27 cellular contexts compared by ENCODE assay signal in the genomic region with DNA sequence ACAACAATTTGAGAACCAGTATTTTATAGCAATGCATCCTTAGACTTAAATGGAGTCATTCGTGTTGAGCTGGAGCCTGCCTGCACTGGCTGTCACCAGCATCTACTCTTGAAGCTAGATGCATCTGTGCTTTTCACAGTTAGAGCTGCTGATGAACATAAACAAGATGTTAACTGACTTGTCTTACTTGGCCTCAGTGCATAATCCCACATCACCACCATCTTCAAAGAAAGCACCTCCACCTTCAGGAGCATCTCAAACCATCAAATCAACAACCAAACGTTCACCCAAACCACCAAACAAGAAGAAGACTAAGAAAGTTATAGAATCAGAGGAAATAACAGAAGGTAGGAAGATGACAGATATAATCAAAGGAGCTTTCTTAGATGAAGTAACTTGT. TPM values are rescaled to one million over a fixed set of nuclear protein-coding genes. Genes with fewer than 3 reads are reported as not detected.
A peak's percentile ranks its signal among the peaks of the same experiment; 100 is the strongest.
DNase-seq lines count a peak whose midpoint lies in the region; ATAC-seq and TF ChIP-seq lines count a peak whose summit lies in the region.
"Had no signal": no experiment of that assay in that cellular context is flagged by ENCODE, and none has a peak within 500 bp of the region (broad histone marks: within the 10 kb centered on the region; RNA-seq: fewer than 3 reads in every experiment).

No MANE protein-coding gene starts in this region.

- intact Hi-C loops in activated CD4-positive, alpha-beta T cell treated with anti-CD3 and anti-CD28 coated beads for 36 hours (cut with DNase I, micrococcal nuclease) = loop anchor here (2.0 to 10.0 kb wide), 5 partner anchors 13 to 1549 kb away; partner anchors contain the start of gene EDEM3 (in 1 of the 2)
- intact Hi-C loops in CD4-positive, alpha-beta memory T cell (cut with micrococcal nuclease) = loop anchor here (1.0 to 2.0 kb wide), 2 partner anchors 15 to 21 kb away; no protein-coding TSS in a partner anchor
- intact Hi-C loops in breast epithelium (cut with DNase I; ENCODE audit: low total_unique reads) = no loop called here
- intact Hi-C loops in mammary epithelial cell (cut with micrococcal nuclease) = no loop called here

- DNase-seq in activated CD4-positive, alpha-beta T cell treated with anti-CD3 and anti-CD28 coated beads for 36 hours = no peak
- DNase-seq in activated CD4-positive, alpha-beta T cell treated with anti-CD3 and anti-CD28 coated beads for 4 hours = no peak
- peak; percentile 33 to 48 (median 37) for DNase-seq in CD4-positive, alpha-beta memory T cell
- DNase-seq in T-helper 2 cell treated with Interferon-gamma antibody and Interleukin-4, amounts not matched to agents 5 μg/mL and 100 μg/mL, for 36 hours (ENCODE audit: low spot score) = no peak
- peak; percentile 28 for DNase-seq in central memory CD4-positive, alpha-beta T cell
- DNase-seq in breast epithelium (ENCODE audit: low spot score in 2 of 2) (no peak), mammary epithelial cell (no peak), NCI-H1436 treated with DMSO at 0.1 percent for 48 hours (lab: John Stamatoyannopoulos, UW) (no peak)
- DNase-seq: activated T-cell treated with anti-CD3 and anti-CD28 coated beads, Interleukin-2, amount 50 U/mL, for 1 hour; endodermal cell; immature natural killer cell; left cardiac atrium; mucosa of descending colon; NCI-H1694; NCI-H446 treated with DMSO at 0.1 percent for 48 hours; NCI-H82; nephron progenitor cell; Peyer's patch; SIG-M5; stimulated activated CD4-positive, alpha-beta T cell treated with anti-CD3 and anti-CD28 coated beads, Interleukin-4, amount 100 ng/mL, for 4 hours; trophoblast cell had no signal

- no peak for TF ChIP-seq POLR2A in breast epithelium (IDR thresholded peaks at IDR 0.05)

- no peak overlapping the region for H3K4me3 ChIP-seq in CD4-positive, alpha-beta memory T cell (ENCODE audit: low read length in 2 of 2)
- H3K4me3 ChIP-seq in breast epithelium = no peak overlapping the region
- H3K4me3 ChIP-seq in mammary epithelial cell (replicated peaks in 1 of 3; ENCODE audit: insufficient read depth in 1 of 3, low read depth in 2 of 3, low read length in 3 of 3) = no peak overlapping the region
- H3K4me3 ChIP-seq: BLaER1 treated with 17β-estradiol and CSF1 and Interleukin-3, amounts not matched to agents 10 nM and 100 nM; lung; mucosa of descending colon; Peyer's patch had no signal

- peak overlapping the region; percentile 85 for H3K27ac Mint-ChIP-seq in activated CD4-positive, alpha-beta T cell treated with anti-CD3 and anti-CD28 coated beads for 36 hours
- H3K27ac Mint-ChIP-seq in CD4-positive, alpha-beta memory T cell = peak overlapping the region; percentile 55 to 93 (median 78)
- peak overlapping the region; percentile 93 for H3K27ac Mint-ChIP-seq in T-helper 2 cell treated with Interferon-gamma antibody and Interleukin-4, amounts not matched to agents 5 μg/mL and 100 μg/mL, for 36 hours
- H3K27ac Mint-ChIP-seq: endodermal cell, immature natural killer cell, nephron progenitor cell, WTC11 had no signal

- H3K27ac ChIP-seq in CD4-positive, alpha-beta memory T cell (ENCODE audit: low read depth, low read length) = no peak overlapping the region
- H3K27ac ChIP-seq in breast epithelium (no peak overlapping the region), mammary epithelial cell (ENCODE audit: insufficient read depth, low read depth, low read length) (no peak overlapping the region)
- H3K27ac ChIP-seq: 22Rv1; BLaER1 treated with 17β-estradiol and CSF1 and Interleukin-3, amounts not matched to agents 10 nM and 100 nM; Peyer's patch had no signal

- no peaks in the 10 kb centered on the region for H3K27me3 ChIP-seq in CD4-positive, alpha-beta memory T cell (ENCODE audit: insufficient read depth, low read length)
- H3K27me3 ChIP-seq in breast epithelium (no peaks in the 10 kb centered on the region), mammary epithelial cell (ENCODE audit: insufficient read depth, low read length) (no peaks in the 10 kb centered on the region)
- H3K27me3 ChIP-seq: BLaER1 treated with 17β-estradiol and CSF1 and Interleukin-3, amounts not matched to agents 10 nM and 100 nM; Peyer's patch had no signal

- POLR2A ChIA-PET in activated CD4-positive, alpha-beta T cell treated with anti-CD3 and anti-CD28 coated beads for 36 hours (lab: Charles Lee) = no interaction called here
- POLR2A ChIA-PET in CD4-positive, alpha-beta memory T cell (lab: Charles Lee; ENCODE audit: partially characterized antibody) = interaction anchor here (1.0 to 1.9 kb wide), 5 partner anchors 13 to 71 kb away, joined by 3 to 6 read pairs (median 5); partner anchors contain the start of genes ODR4 and TPR

- no peak overlapping the region for H3K4me3 Mint-ChIP-seq in activated CD4-positive, alpha-beta T cell treated with anti-CD3 and anti-CD28 coated beads for 36 hours
- peak overlapping the region in 5 of 8 donors; percentile 2 to 76 (median 29) for H3K4me3 Mint-ChIP-seq in CD4-positive, alpha-beta memory T cell
- peak overlapping the region; percentile 59 for H3K4me3 Mint-ChIP-seq in T-helper 2 cell treated with Interferon-gamma antibody and Interleukin-4, amounts not matched to agents 5 μg/mL and 100 μg/mL, for 36 hours
- H3K4me3 Mint-ChIP-seq: central memory CD8-positive, alpha-beta T cell; endodermal cell; immature natural killer cell; nephron progenitor cell; WTC11 had no signal

- no peaks in the 10 kb centered on the region for H3K9me3 ChIP-seq in CD4-positive, alpha-beta memory T cell (ENCODE audit: control insufficient read depth in 1 of 2, low read length in 2 of 2)
- no peaks in the 10 kb centered on the region for H3K9me3 ChIP-seq in breast epithelium
- no peaks in the 10 kb centered on the region for H3K9me3 ChIP-seq in mammary epithelial cell (replicated peaks; ENCODE audit: insufficient read depth, low read length)
- H3K9me3 ChIP-seq: BLaER1 treated with 17β-estradiol and CSF1 and Interleukin-3, amounts not matched to agents 10 nM and 100 nM; mucosa of descending colon; Peyer's patch had no signal

- no peaks in the 10 kb centered on the region for H3K9me3 Mint-ChIP-seq in activated CD4-positive, alpha-beta T cell treated with anti-CD3 and anti-CD28 coated beads for 36 hours (ENCODE audit: low read depth)
- no peaks in the 10 kb centered on the region for H3K9me3 Mint-ChIP-seq in CD4-positive, alpha-beta memory T cell
- H3K9me3 Mint-ChIP-seq in T-helper 2 cell treated with Interferon-gamma antibody and Interleukin-4, amounts not matched to agents 5 μg/mL and 100 μg/mL, for 36 hours = peaks cover 5% of the 10 kb centered on the region
- H3K9me3 Mint-ChIP-seq: central memory CD8-positive, alpha-beta T cell; endodermal cell; immature natural killer cell; nephron progenitor cell; WTC11 had no signal

- in situ Hi-C loops in mammary epithelial cell (cut with MboI; ENCODE audit: low sequenced_read_pairs in 2 of 2) = no loop called here

- CTCF ChIA-PET in activated CD4-positive, alpha-beta T cell treated with anti-CD3 and anti-CD28 coated beads for 36 hours (lab: Charles Lee) = interaction anchor here (0.5 to 3.9 kb wide), 9 partner anchors 9 to 42 kb away, joined by 3 to 32 read pairs (median 5); partner anchors contain the start of gene PRG4
- CTCF ChIA-PET in CD4-positive, alpha-beta memory T cell (lab: Charles Lee; ENCODE audit: partially characterized antibody) = interaction anchor here (1.1 to 2.4 kb wide), 7 partner anchors 9 to 71 kb away, joined by 4 to 14 read pairs (median 6); partner anchors contain the start of genes ODR4 and TPR
- CTCF ChIA-PET in mammary epithelial cell (lab: Charles Lee; ENCODE audit: low non-redundant PET) = no interaction called here

- H2AFZ ChIP-seq in mammary epithelial cell (ENCODE audit: low read depth, low read length) = no peak overlapping the region

- dilution Hi-C loops in mammary epithelial cell (cut with HindIII; ENCODE audit: low sequenced_read_pairs) = no loop called here

- no peaks in the 10 kb centered on the region for H4K20me1 ChIP-seq in mammary epithelial cell (ENCODE audit: insufficient read depth, low read length)
- H4K20me1 ChIP-seq: BLaER1 treated with 17β-estradiol and CSF1 and Interleukin-3, amounts not matched to agents 10 nM and 100 nM had no signal

- H3K4me2 ChIP-seq in mammary epithelial cell (ENCODE audit: insufficient read depth, low read depth, low read length) = no peak overlapping the region
- H3K4me2 ChIP-seq: BLaER1 treated with 17β-estradiol and CSF1 and Interleukin-3, amounts not matched to agents 10 nM and 100 nM had no signal

- no peak for ATAC-seq in activated CD4-positive, alpha-beta T cell treated with anti-CD3 and anti-CD28 coated beads for 36 hours
- ATAC-seq: left cardiac atrium, mucosa of descending colon, WTC11 had no signal

- no peaks in the 10 kb centered on the region for H3K27me3 Mint-ChIP-seq in activated CD4-positive, alpha-beta T cell treated with anti-CD3 and anti-CD28 coated beads for 36 hours
- peaks cover 0 to 1% of the 10 kb centered on the region in 2 donors for H3K27me3 Mint-ChIP-seq in CD4-positive, alpha-beta memory T cell
- H3K27me3 Mint-ChIP-seq in T-helper 2 cell treated with Interferon-gamma antibody and Interleukin-4, amounts not matched to agents 5 μg/mL and 100 μg/mL, for 36 hours (ENCODE audit: low read depth) = no peaks in the 10 kb centered on the region
- H3K27me3 Mint-ChIP-seq: central memory CD8-positive, alpha-beta T cell had no signal

- no peaks in the 10 kb centered on the region for H3K36me3 ChIP-seq in CD4-positive, alpha-beta memory T cell (ENCODE audit: insufficient read depth, low read length)
- H3K36me3 ChIP-seq in breast epithelium = no peaks in the 10 kb centered on the region
- H3K36me3 ChIP-seq in mammary epithelial cell (ENCODE audit: insufficient read depth, low read length) = no peaks in the 10 kb centered on the region
- H3K36me3 ChIP-seq: Peyer's patch had no signal

- H3K79me2 ChIP-seq in mammary epithelial cell (ENCODE audit: insufficient read depth, low read length) = no peaks in the 10 kb centered on the region

- no TSS peak for BruUV-seq in mammary epithelial cell (replicated peaks; lab: Mats Ljungman, UMichigan)

- H3K4me1 Mint-ChIP-seq in activated CD4-positive, alpha-beta T cell treated with anti-CD3 and anti-CD28 coated beads for 36 hours = peaks cover 66% of the 10 kb centered on the region
- H3K4me1 Mint-ChIP-seq in CD4-positive, alpha-beta memory T cell = peaks cover 30 to 44% (median 38%) of the 10 kb centered on the region in 4 donors
- H3K4me1 Mint-ChIP-seq in T-helper 2 cell treated with Interferon-gamma antibody and Interleukin-4, amounts not matched to agents 5 μg/mL and 100 μg/mL, for 36 hours (ENCODE audit: low read depth) = peaks cover 55% of the 10 kb centered on the region
- H3K4me1 Mint-ChIP-seq: nephron progenitor cell, WTC11 had no signal

- no peak for TF ChIP-seq CTCF in breast epithelium (IDR thresholded peaks at IDR 0.05)
- TF ChIP-seq CTCF in mammary epithelial cell (conservative IDR thresholded peaks at IDR 0.05 in 1 of 2, IDR thresholded peaks at IDR 0.05 in 1 of 2; ENCODE audit: extremely low read depth in 1 of 2, insufficient read depth in 1 of 2, low read depth in 1 of 2, low read length in 2 of 2) = no peak

- H3K36me3 Mint-ChIP-seq in activated CD4-positive, alpha-beta T cell treated with anti-CD3 and anti-CD28 coated beads for 36 hours (ENCODE audit: low read depth) = peaks cover 11% of the 10 kb centered on the region
- H3K36me3 Mint-ChIP-seq in CD4-positive, alpha-beta memory T cell = no peaks in the 10 kb centered on the region
- H3K36me3 Mint-ChIP-seq in T-helper 2 cell treated with Interferon-gamma antibody and Interleukin-4, amounts not matched to agents 5 μg/mL and 100 μg/mL, for 36 hours (ENCODE audit: low read depth) = peaks cover 9% of the 10 kb centered on the region
- H3K36me3 Mint-ChIP-seq: WTC11 had no signal

- WGBS in mammary epithelial cell (ENCODE audit: low coverage, missing lambda C conversion rate) = 92% methylated on average over 2 of the region's 2 CpGs

- H3K4me1 ChIP-seq in CD4-positive, alpha-beta memory T cell (ENCODE audit: insufficient read depth, low read length) = peaks cover 70% of the 10 kb centered on the region
- H3K4me1 ChIP-seq in breast epithelium = no peaks in the 10 kb centered on the region
- no peaks in the 10 kb centered on the region for H3K4me1 ChIP-seq in mammary epithelial cell (ENCODE audit: insufficient read depth, low read length)
- H3K4me1 ChIP-seq: BLaER1 treated with 17β-estradiol and CSF1 and Interleukin-3, amounts not matched to agents 10 nM and 100 nM; Peyer's patch had no signal

- H3K9ac ChIP-seq in mammary epithelial cell (ENCODE audit: insufficient read depth, low read length) = no peak overlapping the region
- H3K9ac ChIP-seq: BLaER1 treated with 17β-estradiol and CSF1 and Interleukin-3, amounts not matched to agents 10 nM and 100 nM had no signal

RNA-seq across cellular contexts. Expression of gene PRG4, which starts 7.8 kb away (rescaled TPM):
- 1 to 10 TPM; 7.0 to 8.5 TPM for total RNA-seq in activated CD4-positive, alpha-beta T cell treated with anti-CD3 and anti-CD28 coated beads for 36 hours
- total RNA-seq in CD4-positive, alpha-beta memory T cell = under 1 TPM; 0.11 to 0.35 TPM
- polyA plus RNA-seq in CD4-positive, alpha-beta memory T cell = under 1 TPM in 1 of 2 donors, not detected in 1; 0.32 TPM
- total RNA-seq in breast epithelium = 10 to 100 TPM in 2 of 3 donors, 1 to 10 TPM in 1; 4.9 to 75.4 (median 54.6) TPM
- not detected for total RNA-seq in mammary epithelial cell
- polyA plus RNA-seq in mammary epithelial cell = not detected
- not detected for polyA minus RNA-seq in mammary epithelial cell
- total RNA-seq: Daoy, endodermal cell, Peyer's patch had no signal
- polyA plus RNA-seq: immature natural killer cell had no signal

Comparison
In these comparisons a context has a peak if more than half of its experiments do, and no peak if none do; other contexts are left out.
1. RNA of gene PRG4, which starts 7.8 kb away (total RNA-seq): 4.9 to 75.4 TPM in breast epithelium and 7.0 to 8.5 TPM in activated CD4-positive, alpha-beta T cell treated with anti-CD3 and anti-CD28 coated beads for 36 hours; 0.11 to 0.35 TPM in CD4-positive, alpha-beta memory T cell and not detected in mammary epithelial cell; every median in the first group is over 4 times any median in the second.
2. DNase-seq: peak in CD4-positive, alpha-beta memory T cell (5 of 5) and central memory CD4-positive, alpha-beta T cell (single experiment); none in activated CD4-positive, alpha-beta T cell treated with anti-CD3 and anti-CD28 coated beads for 36 hours (single experiment), activated CD4-positive, alpha-beta T cell treated with anti-CD3 and anti-CD28 coated beads for 4 hours (0 of 2), T-helper 2 cell treated with Interferon-gamma antibody and Interleukin-4, amounts not matched to agents 5 μg/mL and 100 μg/mL, for 36 hours (single experiment), breast epithelium (0 of 2), mammary epithelial cell (single experiment) and NCI-H1436 treated with DMSO at 0.1 percent for 48 hours (single experiment).
3. intact Hi-C loops: an anchor here in activated CD4-positive, alpha-beta T cell treated with anti-CD3 and anti-CD28 coated beads for 36 hours (2.0 to 10.0 kb wide) and CD4-positive, alpha-beta memory T cell (1.0 to 2.0 kb wide); none called in breast epithelium and mammary epithelial cell.
4. Peak in every context shown above with its lines, with median percentiles within 50 percentile points of each other: H3K27ac Mint-ChIP-seq.